Comparison of ENCODE assay signal across 26 cellular contexts in the genomic region with DNA sequence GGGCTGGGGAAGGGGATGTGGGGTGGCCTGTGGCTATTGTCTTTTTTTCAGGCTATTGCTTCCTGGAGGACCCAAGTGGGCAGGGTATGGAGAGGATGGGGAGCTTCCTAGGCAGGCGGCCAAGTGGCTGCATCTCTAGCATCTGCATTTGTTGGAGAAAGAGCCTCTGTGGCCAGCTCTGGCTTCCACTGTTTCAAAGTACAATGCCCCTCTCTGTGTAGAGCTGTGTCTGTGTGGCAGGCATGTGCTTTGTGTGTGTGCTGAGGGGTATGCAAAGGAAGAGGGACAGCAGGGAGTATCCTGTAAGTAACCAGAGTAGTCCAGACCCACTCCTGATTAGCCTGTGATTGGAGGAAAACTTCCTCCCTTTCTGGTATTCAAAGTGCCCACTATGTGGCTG.
DNase-seq lines count a peak whose midpoint lies in the region; ATAC-seq lines count a peak whose summit lies in the region.
"Had no signal": no experiment of that assay in that cellular context is flagged by ENCODE, and none has a peak within 500 bp of the region (broad histone marks: within the 10 kb centered on the region; RNA-seq: fewer than 3 reads in every experiment).

No MANE protein-coding gene starts in this region.

- ATAC-seq in HG02938 (IDR thresholded peaks at IDR 0.05; ENCODE audit: unreplicated experiment) (no peak), GM21723 (IDR thresholded peaks at IDR 0.05; ENCODE audit: unreplicated experiment) (no peak)
- ATAC-seq: GM12878, left lobe of liver had no signal

- DNase-seq in COLO829 (ENCODE audit: low spot score) (peak; percentile 45), anterior cingulate cortex (lab: John Stamatoyannopoulos, UW) (peak in 56 of 58 donors; percentile 14 to 92 (median 75)), inferior parietal cortex (ENCODE audit: extremely low spot score) (peak; percentile 84), putamen (ENCODE audit: low spot score) (peak; percentile 95), HCEC 1CT (no peak)
- DNase-seq: activated CD4-positive, alpha-beta T cell treated with anti-CD3 and anti-CD28 coated beads for 4 hours; activated naive CD4-positive, alpha-beta T cell treated with anti-CD3 and anti-CD28 coated beads for 36 hours; activated T-cell treated with anti-CD3 and anti-CD28 coated beads, Interleukin-2, amount 50 U/mL, for 48 hours; adrenal gland; colonic mucosa; effector memory CD4-positive, alpha-beta T cell; erythroblast; KG1; mesenchymal stem cell; MG63; naive B cell; NCI-H1417 treated with DMSO at 0.1 percent for 48 hours; SHP77; stimulated activated CD4-positive, alpha-beta T cell treated with anti-CD3 and anti-CD28 coated beads, Interleukin-1b, Interleukin-23, amount 100 ng/mL, for 48 hours; stimulated activated CD8-positive, alpha-beta memory T cell treated with anti-CD3 and anti-CD28 coated beads, Interleukin-4, amount 100 ng/mL, for 48 hours; stomach; transverse colon had no signal
